In genomic region chr9:12783767-12784460, GRCh38 we compare ENCODE assay signal across 15 cellular contexts. TPM values are rescaled to one million over a fixed set of nuclear protein-coding genes. Genes with fewer than 3 reads are reported as not detected.
DNase-seq lines count a peak whose midpoint lies in the region; ATAC-seq, FAIRE-seq and TF ChIP-seq lines count a peak whose summit lies in the region.
"Had no signal": no experiment of that assay in that cellular context is flagged by ENCODE, and none has a peak within 500 bp of the region (broad histone marks: within the 10 kb centered on the region; RNA-seq: fewer than 3 reads in every experiment).

No MANE protein-coding gene starts in this region.

- CTCF ChIA-PET in HEK293 (lab: Yijun Ruan, JAX) (interaction anchor here (0.6 kb wide), 1 partner anchor 99 kb away, joined by 3 read pairs; no protein-coding TSS in a partner anchor), K562 (lab: Yijun Ruan, JAX; ENCODE audit: low intra/inter-chr PET ratio) (no interaction called here)

- peaks cover 11% of the 10 kb centered on the region for H3K9me3 Mint-ChIP-seq in natural killer cell treated with Interleukin-12 subunit alpha and Interleukin-12 subunit beta and Interleukin-15 and Interleukin-18, amount 100 ng/mL, for 72 hours

- H3K4me1 Mint-ChIP-seq in natural killer cell treated with Interleukin-12 subunit alpha and Interleukin-12 subunit beta and Interleukin-15 and Interleukin-18, amount 100 ng/mL, for 72 hours (ENCODE audit: low read depth in 2 of 2), result no peaks in the 10 kb centered on the region

- TF ChIP-seq EP300 in K562 (IDR thresholded peaks at IDR 0.05; ENCODE audit: low read length), result no peak

- no peak overlapping the region for H3K4me3 Mint-ChIP-seq in natural killer cell treated with Interleukin-12 subunit alpha and Interleukin-12 subunit beta and Interleukin-15 and Interleukin-18, amount 100 ng/mL, for 72 hours
- H3K4me3 Mint-ChIP-seq: activated CD4-positive, alpha-beta memory T cell treated with anti-CD3 and anti-CD28 coated beads for 36 hours had no signal

- no TSS peak for BruUV-seq in K562 (replicated peaks; lab: Mats Ljungman, UMichigan)

- H3K4me3 ChIP-seq in HEK293 (ENCODE audit: low read depth, low read length) (no peak overlapping the region), K562 (no peak overlapping the region), left lung (no peak overlapping the region), skin epidermis (no peak overlapping the region)

- H3K27ac ChIP-seq in HEK293 (ENCODE audit: extremely low read depth, low read depth, low read length), result peak overlapping the region; percentile 86
- H3K27ac ChIP-seq in K562 (ENCODE audit: extremely low read depth, low read depth, low read length), result peak overlapping the region; percentile 64; the same call in 2 of the 3 replicates
- peak overlapping the region; percentile 6 to 88 for H3K27ac ChIP-seq in left lung
- H3K27ac ChIP-seq in skin epidermis, result peak overlapping the region in 11 of 21 experiments; percentile 21 to 88 (median 68)

- DNase-seq in K562 (ENCODE audit: extremely low read depth in 1 of 4, low spot score in 3 of 4) (no peak), left lung (no peak), HuH-7 (ENCODE audit: low spot score) (no peak), left ventricle myocardium superior (no peak), HT-29 (ENCODE audit: low spot score) (no peak)
- no peak for DNase-seq in natural killer cell treated with Interleukin-12 subunit alpha and Interleukin-12 subunit beta and Interleukin-15 and Interleukin-18, amount 100 ng/mL, for 72 hours (ENCODE audit: low spot score)
- DNase-seq: activated CD4-positive, alpha-beta memory T cell treated with anti-CD3 and anti-CD28 coated beads for 36 hours; effector CD4-positive, alpha-beta T cell; glutamatergic neuron; KG1; NCI-H1694; NCI-H526 treated with DMSO at 0.1 percent for 48 hours had no signal

- in situ Hi-C loops in K562 (cut with MboI), result no loop called here

- no peak overlapping the region for H3K9ac ChIP-seq in K562 (ENCODE audit: insufficient read depth in 1 of 2, low read depth in 2 of 2, low read length in 2 of 2)

- 0 out of 2 replicates have a peak overlapping the region, but pooled peaks have one; percentile 40 for H2AFZ ChIP-seq in K562 (ENCODE audit: low read depth, low read length)

- no peaks in the 10 kb centered on the region for H3K36me3 Mint-ChIP-seq in natural killer cell treated with Interleukin-12 subunit alpha and Interleukin-12 subunit beta and Interleukin-15 and Interleukin-18, amount 100 ng/mL, for 72 hours
- H3K36me3 Mint-ChIP-seq: activated CD4-positive, alpha-beta memory T cell treated with anti-CD3 and anti-CD28 coated beads for 36 hours had no signal

- no peaks in the 10 kb centered on the region for H3K27me3 ChIP-seq in K562 (ENCODE audit: control insufficient read depth in 2 of 2, insufficient read depth in 2 of 2, low read length in 2 of 2)
- no peaks in the 10 kb centered on the region for H3K27me3 ChIP-seq in left lung

- 0% methylated on average over 1 of the region's 1 CpG for WGBS in K562 (ENCODE audit: insufficient coverage, low coverage, missing lambda C conversion rate)

- no peak overlapping the region for H3K4me2 ChIP-seq in K562 (ENCODE audit: insufficient read depth, low read length)

- no peak for TF ChIP-seq CTCF in HEK293 (tag by site-specific recombination; IDR thresholded peaks at IDR 0.05)
- no peak for TF ChIP-seq CTCF in K562 (IDR thresholded peaks at IDR 0.05 in 2 of 3, conservative IDR thresholded peaks at IDR 0.05 in 1 of 3; ENCODE audit: insufficient read depth in 2 of 3, low read depth in 1 of 3, low read length in 3 of 3)
- no peak for TF ChIP-seq CTCF in left lung (IDR thresholded peaks at IDR 0.05)

- H3K79me2 ChIP-seq in K562 (ENCODE audit: control insufficient read depth, insufficient read depth, low read length), result no peaks in the 10 kb centered on the region

- no peak overlapping the region for H3K27ac Mint-ChIP-seq in natural killer cell treated with Interleukin-12 subunit alpha and Interleukin-12 subunit beta and Interleukin-15 and Interleukin-18, amount 100 ng/mL, for 72 hours
- H3K27ac Mint-ChIP-seq: activated CD4-positive, alpha-beta memory T cell treated with anti-CD3 and anti-CD28 coated beads for 36 hours; activated T-helper 2 cell treated with anti-CD3 and anti-CD28 coated beads, Interferon-gamma antibody, Interleukin-2, Interleukin-4, amounts not matched to agents 10 μg/mL and 5 μg/mL and 100 μg/mL, durations not matched to agents 14 hours and 24 hours and 36 hours had no signal

- POLR2A ChIA-PET in HEK293 (lab: Yijun Ruan, JAX) (interaction anchor here (2.0 kb wide), 1 partner anchor 8 kb away, joined by 17 read pairs; no protein-coding TSS in a partner anchor), K562 (lab: Yijun Ruan, JAX) (no interaction called here)

- no peaks in the 10 kb centered on the region for H4K20me1 ChIP-seq in K562 (replicated peaks; ENCODE audit: control insufficient read depth, insufficient read depth, low read length)

- no peaks in the 10 kb centered on the region for H3K9me1 ChIP-seq in K562 (ENCODE audit: control insufficient read depth, insufficient read depth, low read length)

- H3K36me3 ChIP-seq in HEK293 (ENCODE audit: control insufficient read depth in 2 of 2, insufficient read depth in 1 of 2, low read length in 2 of 2) (no peaks in the 10 kb centered on the region), K562 (ENCODE audit: control insufficient read depth, insufficient read depth, low read length) (no peaks in the 10 kb centered on the region), left lung (no peaks in the 10 kb centered on the region)

- no peak for TF ChIP-seq POLR2A in K562 (conservative IDR thresholded peaks at IDR 0.05)

- H3K9me3 ChIP-seq in HEK293 (ENCODE audit: control insufficient read depth, insufficient read depth, low read depth, low read length), result no peaks in the 10 kb centered on the region
- no peaks in the 10 kb centered on the region for H3K9me3 ChIP-seq in K562 (replicated peaks; ENCODE audit: control insufficient read depth, insufficient read depth, low read depth, low read length)
- H3K9me3 ChIP-seq in left lung, result peaks cover 0 to 7% of the 10 kb centered on the region in 2 donors

- H3K4me1 ChIP-seq in HEK293 (ENCODE audit: control insufficient read depth, insufficient read depth, low read length), result peaks cover 16% of the 10 kb centered on the region
- 0 out of 5 replicates have a peak, but pooled peaks cover 0 to 2% of the 10 kb centered on the region in 2 experiments for H3K4me1 ChIP-seq in K562 (replicated peaks in 1 of 2; ENCODE audit: control insufficient read depth in 2 of 2, insufficient read depth in 2 of 2, low read length in 2 of 2)
- peaks cover 0 to 6% of the 10 kb centered on the region in 2 donors for H3K4me1 ChIP-seq in left lung

- no peak for ATAC-seq in K562
- ATAC-seq in left lung, result no peak
- no peak for ATAC-seq in left ventricle myocardium superior
- ATAC-seq in natural killer cell treated with Interleukin-12 subunit alpha and Interleukin-12 subunit beta and Interleukin-15 and Interleukin-18, amount 100 ng/mL, for 72 hours, result no peak

- H3K27me3 Mint-ChIP-seq in natural killer cell treated with Interleukin-12 subunit alpha and Interleukin-12 subunit beta and Interleukin-15 and Interleukin-18, amount 100 ng/mL, for 72 hours, result no peaks in the 10 kb centered on the region
- H3K27me3 Mint-ChIP-seq: activated CD4-positive, alpha-beta memory T cell treated with anti-CD3 and anti-CD28 coated beads for 36 hours had no signal

- no peak for FAIRE-seq in K562 (lab: Jason Lieb, UNC)

- intact Hi-C loops in K562 (cut with micrococcal nuclease), result no loop called here
- intact Hi-C loops in left lung (cut with DNase I), result no loop called here
- intact Hi-C loops in left ventricle myocardium superior (cut with micrococcal nuclease), result no loop called here

- no peak for TF ChIP-seq RAD21 in K562 (CRISPR knock-in tag; conservative IDR thresholded peaks at IDR 0.05 in 1 of 2, IDR thresholded peaks at IDR 0.05 in 1 of 2)

TF ChIP-seq in HEK293, 187 proteins besides CTCF, POLR2A, EP300 and RAD21 (continues in another document):
- TF ChIP-seq ZNF184 (tag by site-specific recombination; IDR thresholded peaks at IDR 0.05) (no peak), ZNF660 (tag by site-specific recombination; IDR thresholded peaks at IDR 0.05) (no peak), ZNF394 (tag by site-specific recombination; IDR thresholded peaks at IDR 0.05; ENCODE audit: borderline replicate concordance) (peak; percentile 44)

TF ChIP-seq in K562, 482 proteins besides CTCF, POLR2A, EP300 and RAD21:
- TF ChIP-seq CGGBP1 (CRISPR knock-in tag; IDR thresholded peaks at IDR 0.05) (no peak), SNIP1 (IDR thresholded peaks at IDR 0.05; ENCODE audit: low read depth) (no peak), NR2C2 (CRISPR knock-in tag; IDR thresholded peaks at IDR 0.05) (no peak), NR2C2 (tag; IDR thresholded peaks at IDR 0.05) (0 out of 2 replicates have a peak, but pooled peaks have one; percentile 25)

RNA-seq across cellular contexts. Expression of gene LURAP1L, which starts 9.1 kb away (rescaled TPM):
- total RNA-seq in K562 (2011; cell fraction: chromatin; rRNA removed; ENCODE audit: low replicate concordance), result not detected in 2 replicates
- total RNA-seq in K562 (2011; cell fraction: nucleolus; rRNA removed), result 0.26 TPM in 1 of 2 replicates, not detected in the other
- 0.31 TPM in 1 of 2 replicates, not detected in the other for total RNA-seq in K562 (2011; cell fraction: nucleoplasm; rRNA removed)
- total RNA-seq in K562 (2014; rRNA removed), result not detected in 2 replicates
- total RNA-seq in K562 (2014; rRNA removed; fragmentation: Illumina TruSeq; extraction: Trizol), result 0.07 TPM in 1 of 2 replicates, not detected in the other
- 0.07 and 0.08 TPM in 2 replicates for total RNA-seq in K562 (2015; rRNA removed; fragmentation: Illumina TruSeq; extraction: Trizol)
- not detected in 2 replicates for total RNA-seq in K562 (2021)
- not detected in 2 replicates for polyA plus RNA-seq in K562 (2011; rRNA removed)
- not detected in 2 replicates for polyA plus RNA-seq in K562 (2011; cell fraction: cytosol; rRNA removed)
- not detected in 2 replicates for polyA plus RNA-seq in K562 (2011; cell fraction: nucleus; rRNA removed)
- polyA plus RNA-seq in K562 (2012), result 0.16 and 0.72 TPM in 2 replicates
- 0.06 TPM in 1 of 2 replicates, not detected in the other for polyA plus RNA-seq in K562 (2014; fragmentation: Illumina TruSeq; extraction: Trizol)
- polyA plus RNA-seq in K562 (2014; fragmentation: Nextera tagmentation; extraction: Ambion mirVana), result under 1 TPM in 1 of 2 experiments, not detected in 1; 0.07 TPM
- polyA plus RNA-seq in K562 (2014; rRNA removed), result 0.04 and 0.28 TPM in 2 replicates
- not detected in 2 replicates for polyA minus RNA-seq in K562 (2011; rRNA and poly(A)+ RNA removed)
- 0.76 TPM in 1 of 2 replicates, not detected in the other for polyA minus RNA-seq in K562 (2011; cell fraction: cytosol; rRNA and poly(A)+ RNA removed)
- not detected in 2 replicates for polyA minus RNA-seq in K562 (2011; cell fraction: nucleus; rRNA and poly(A)+ RNA removed)
- 10 to 100 TPM; 37.7 to 37.8 TPM for total RNA-seq in left lung
- total RNA-seq in left ventricle myocardium superior, result 2.4 TPM
- total RNA-seq in HT-29 (2014; rRNA removed; shearing (Covaris generic)), result 26.8 and 27.0 TPM in 2 replicates
- not detected for total RNA-seq in natural killer cell treated with Interleukin-12 subunit alpha and Interleukin-12 subunit beta and Interleukin-15 and Interleukin-18, amount 100 ng/mL, for 72 hours
- total RNA-seq: activated CD4-positive, alpha-beta memory T cell treated with anti-CD3 and anti-CD28 coated beads for 36 hours; activated T-helper 2 cell treated with anti-CD3 and anti-CD28 coated beads, Interferon-gamma antibody, Interleukin-2, Interleukin-4, amounts not matched to agents 10 μg/mL and 5 μg/mL and 100 μg/mL, durations not matched to agents 14 hours and 24 hours and 36 hours had no signal

Comparison
In these comparisons a context has a peak if more than half of its experiments do, and no peak if none do; other contexts are left out.
1. Of the 44 proteins assayed by ChIP-seq in both K562 and HEK293: peak only in K562: none; only in HEK293: PATZ1 and ZNF239; in both: none; in neither: 42.